Comparison of ENCODE assay signal across 32 cellular contexts in the genomic region with DNA sequence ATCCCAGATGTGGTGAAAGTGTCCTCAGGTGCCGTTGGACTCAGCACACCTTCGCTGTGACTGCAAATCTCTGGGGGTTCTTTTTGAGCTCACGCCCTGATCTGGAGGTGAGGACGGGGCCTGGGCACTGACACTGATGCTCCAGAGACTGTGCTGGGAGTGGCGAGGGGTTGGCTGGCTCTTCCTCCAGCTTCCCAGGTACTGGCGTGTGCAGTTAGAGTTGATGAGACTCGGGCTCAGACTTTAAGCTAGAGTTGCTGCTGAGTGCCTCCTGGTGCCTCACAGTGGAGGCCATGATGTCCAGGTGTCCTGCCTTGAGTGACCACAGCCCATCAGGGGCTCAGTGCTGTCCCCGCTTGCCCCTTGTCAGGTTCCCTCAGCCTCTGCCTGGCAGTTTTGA. TPM values are rescaled to one million over a fixed set of nuclear protein-coding genes. Genes with fewer than 3 reads are reported as not detected.
"Had no signal": no experiment of that assay in that cellular context is flagged by ENCODE, and none has a peak within 500 bp of the region (broad histone marks: within the 10 kb centered on the region; RNA-seq: fewer than 3 reads in every experiment).

No MANE protein-coding gene starts in this region.

- H3K27me3 ChIP-seq: adrenal gland had no signal

- H3K9ac ChIP-seq: KMS-11 had no signal

- H3K27ac ChIP-seq: adrenal gland, brain microvascular endothelial cell, KMS-11, PC-9, WERI-Rb-1 had no signal

- DNase-seq: activated CD4-positive, alpha-beta memory T cell treated with anti-CD3 and anti-CD28 coated beads, Interleukin-2, amount 10 ng/mL, durations not matched to agents 7 days and 5 days; activated CD4-positive, alpha-beta T cell treated with anti-CD3 and anti-CD28 coated beads for 1 hour; activated CD4-positive, alpha-beta T cell treated with anti-CD3 and anti-CD28 coated beads for 48 hours; activated CD4-positive, CD25-positive, alpha-beta regulatory T cell; activated CD8-positive, alpha-beta memory T cell treated with anti-CD3 and anti-CD28 coated beads for 24 hours; activated gamma-delta T cell treated with Interleukin-2 at 50 U/mL for 16 hours; activated naive CD4-positive, alpha-beta T cell treated with anti-CD3 and anti-CD28 coated beads for 36 hours; activated T-cell treated with anti-CD3 and anti-CD28 coated beads, Interleukin-2, amount 50 U/mL, for 24 hours; adrenal gland; brain microvascular endothelial cell; MM.1S; NCI-H1092 treated with DMSO at 0.1 percent for 48 hours; NCI-H1417; NCI-H146; NCI-H187; NCI-H2029 treated with DMSO at 0.1 percent for 48 hours; NCI-H2107; NCI-H2171; NCI-H510A; NCI-H526; NCI-H748 treated with DMSO at 0.1 percent for 48 hours; NK-92 treated with Interleukin-12 subunit alpha and Interleukin-12 subunit beta, amount 100 ng/mL, for 24 hours; PC-9; Right ventricle myocardium superior; SW 1271; T-helper 1 cell; T-helper 2 cell; T-helper 9 cell; WERI-Rb-1 had no signal

- H3K4me2 ChIP-seq: KMS-11, PC-9 had no signal

- H3K4me3 ChIP-seq: adrenal gland, PC-9 had no signal

- H3K36me3 ChIP-seq: adrenal gland, brain microvascular endothelial cell, WERI-Rb-1 had no signal

- H2AFZ ChIP-seq: PC-9 had no signal

- H3K4me1 ChIP-seq: adrenal gland had no signal

- ATAC-seq: activated naive CD4-positive, alpha-beta T cell treated with anti-CD3 and anti-CD28 coated beads, Interleukin-2, amount 50 U/mL, for 72 hours had no signal

RNA-seq across cellular contexts. Expression of gene RNF212, which starts 42.7 kb away (rescaled TPM):
- total RNA-seq: LHCN-M2 had no signal
